1 cellular context compared by ENCODE assay signal in the genomic region with DNA sequence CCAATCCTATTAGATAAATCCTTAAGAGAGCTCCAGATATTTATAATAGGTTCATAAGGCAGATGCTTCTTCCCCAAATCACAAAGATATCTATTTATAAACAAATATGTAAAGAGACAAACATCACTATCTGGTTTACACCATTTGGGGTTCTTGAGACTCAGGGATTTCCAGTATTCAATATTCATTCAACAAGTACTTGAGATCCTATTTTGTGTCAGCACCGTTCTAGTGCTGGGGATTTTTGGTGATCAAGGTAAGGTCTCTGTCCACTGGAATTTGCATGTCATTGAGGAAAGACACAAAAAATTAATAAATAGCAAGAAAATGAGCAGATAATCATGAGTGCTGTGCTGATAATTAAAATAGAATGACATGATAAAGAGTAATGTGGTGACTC.
TF ChIP-seq lines count a peak whose summit lies in the region.

No MANE protein-coding gene starts in this region.

TF ChIP-seq in IMR-90, 13 proteins besides CTCF, POLR2A, EP300 and RAD21:
- TF ChIP-seq BHLHE40 (IDR thresholded peaks at IDR 0.05; ENCODE audit: low read depth, low read length), result no peak
- no peak for TF ChIP-seq NFE2L2 (IDR thresholded peaks at IDR 0.05; ENCODE audit: low read depth, low read length)
- TF ChIP-seq CEBPB (IDR thresholded peaks at IDR 0.05; ENCODE audit: low read depth, low read length), result no peak
- no peak for TF ChIP-seq MXI1 (IDR thresholded peaks at IDR 0.05; ENCODE audit: borderline replicate concordance, low read depth, low read length)
- TF ChIP-seq, protein P1, sequence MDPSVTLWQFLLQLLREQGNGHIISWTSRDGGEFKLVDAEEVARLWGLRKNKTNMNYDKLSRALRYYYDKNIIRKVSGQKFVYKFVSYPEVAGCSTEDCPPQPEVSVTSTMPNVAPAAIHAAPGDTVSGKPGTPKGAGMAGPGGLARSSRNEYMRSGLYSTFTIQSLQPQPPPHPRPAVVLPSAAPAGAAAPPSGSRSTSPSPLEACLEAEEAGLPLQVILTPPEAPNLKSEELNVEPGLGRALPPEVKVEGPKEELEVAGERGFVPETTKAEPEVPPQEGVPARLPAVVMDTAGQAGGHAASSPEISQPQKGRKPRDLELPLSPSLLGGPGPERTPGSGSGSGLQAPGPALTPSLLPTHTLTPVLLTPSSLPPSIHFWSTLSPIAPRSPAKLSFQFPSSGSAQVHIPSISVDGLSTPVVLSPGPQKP (IDR thresholded peaks at IDR 0.05; ENCODE audit: borderline replicate concordance, low read depth, low read length), result no peak
- TF ChIP-seq FOS (IDR thresholded peaks at IDR 0.05; ENCODE audit: low read depth, low read length), result no peak
- no peak for TF ChIP-seq CHD1 (IDR thresholded peaks at IDR 0.05; ENCODE audit: low read depth, low read length)
- no peak for TF ChIP-seq USF2 (IDR thresholded peaks at IDR 0.05; ENCODE audit: low read depth, low read length)
- no peak for TF ChIP-seq SMC3 (IDR thresholded peaks at IDR 0.05; ENCODE audit: low read depth, low read length)
- TF ChIP-seq MAFK (IDR thresholded peaks at IDR 0.05; ENCODE audit: low read depth, low read length), result no peak
- no peak for TF ChIP-seq RFX5 (IDR thresholded peaks at IDR 0.05; ENCODE audit: low read depth, low read length)
- no peak for TF ChIP-seq RCOR1 (IDR thresholded peaks at IDR 0.05; ENCODE audit: insufficient replicate concordance, low read length)
- no peak for TF ChIP-seq MAZ (IDR thresholded peaks at IDR 0.05; ENCODE audit: borderline replicate concordance, low read depth, low read length)
